In the genomic region with DNA sequence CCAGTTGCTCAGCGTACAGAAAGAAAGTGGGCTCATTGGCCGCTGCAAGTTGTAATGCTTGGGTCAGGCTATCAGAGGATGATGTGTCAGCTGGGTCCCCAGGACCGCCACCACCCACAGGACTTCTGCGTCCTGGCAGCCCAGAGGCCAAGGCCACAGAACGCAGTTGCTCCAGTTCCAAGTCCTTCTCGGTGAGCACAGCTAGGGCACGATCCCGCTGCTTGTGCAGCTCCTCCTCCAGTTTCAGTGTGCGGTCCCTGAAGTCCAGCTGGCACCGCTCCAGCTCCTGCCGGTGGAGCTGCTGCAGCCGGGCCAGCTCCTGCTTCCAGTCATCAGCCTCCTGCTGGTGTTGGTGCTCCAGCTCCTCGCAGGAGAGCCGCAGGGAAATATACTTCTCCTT, we compare ENCODE assay signal across 17 cellular contexts. TPM values are rescaled to one million over a fixed set of nuclear protein-coding genes. Genes with fewer than 3 reads are reported as not detected.
DNase-seq lines count a peak whose midpoint lies in the region; ATAC-seq lines count a peak whose summit lies in the region.
"Had no signal": no experiment of that assay in that cellular context is flagged by ENCODE, and none has a peak within 500 bp of the region (broad histone marks: within the 10 kb centered on the region; RNA-seq: fewer than 3 reads in every experiment).

No MANE protein-coding gene starts in this region.

- H3K27ac Mint-ChIP-seq in stimulated activated effector memory CD8-positive, alpha-beta T cell treated with anti-CD3 and anti-CD28 coated beads, Interleukin-12 subunit alpha, Interleukin-12 subunit beta, amount 100 ng/mL, for 72 hours, result peak overlapping the region; percentile 93
- H3K27ac Mint-ChIP-seq: activated CD4-positive, alpha-beta T cell treated with anti-CD3 and anti-CD28 coated beads, Interleukin-2, amount 10 ng/mL, durations not matched to agents 7 days and 5 days; activated T-helper 1 cell treated with anti-CD3 and anti-CD28 coated beads, Interleukin-12 subunit alpha, Interleukin-12 subunit beta, Interleukin-2, Interleukin-4 antibody, amounts not matched to agents 30 ng/mL and 10 ng/mL and 1 ng/mL, durations not matched to agents 14 hours and 24 hours and 36 hours; GM23338 had no signal

- H3K36me3 Mint-ChIP-seq in stimulated activated effector memory CD8-positive, alpha-beta T cell treated with anti-CD3 and anti-CD28 coated beads, Interleukin-12 subunit alpha, Interleukin-12 subunit beta, amount 100 ng/mL, for 72 hours, result peaks cover 42% of the 10 kb centered on the region

- no peak for ATAC-seq in stimulated activated effector memory CD8-positive, alpha-beta T cell treated with anti-CD3 and anti-CD28 coated beads, Interleukin-12 subunit alpha, Interleukin-12 subunit beta, amount 100 ng/mL, for 72 hours
- ATAC-seq: GM23338 had no signal

- DNase-seq in DMS 273 (lab: John Stamatoyannopoulos, UW; ENCODE audit: unreplicated experiment), result peak; percentile 65
- DNase-seq in DMS 273 treated with DMSO at 0.1 percent for 48 hours (lab: John Stamatoyannopoulos, UW), result no peak
- peak; percentile 38 for DNase-seq in brain pericyte (ENCODE audit: low read depth, low spot score)
- peak; percentile 23 for DNase-seq in iris pigment epithelial cell (ENCODE audit: low read depth)
- DNase-seq in stimulated activated effector memory CD8-positive, alpha-beta T cell treated with anti-CD3 and anti-CD28 coated beads, Interleukin-12 subunit alpha, Interleukin-12 subunit beta, amount 100 ng/mL, for 72 hours (ENCODE audit: low spot score in 2 of 2), result no peak
- no peak for DNase-seq in kidney tubule cell (ENCODE audit: low spot score)
- DNase-seq in activated effector memory CD4-positive, alpha-beta T cell treated with anti-CD3 and anti-CD28 coated beads, Interleukin-2, amount 50 U/mL, for 16 hours, result no peak
- no peak for DNase-seq in mesenteric fat pad (ENCODE audit: low spot score)
- DNase-seq: activated CD4-positive, alpha-beta T cell treated with anti-CD3 and anti-CD28 coated beads, Interleukin-2, amount 10 ng/mL, durations not matched to agents 7 days and 5 days; KG1; mesendoderm; NCI-H146; NCI-H748 treated with DMSO at 0.1 percent for 48 hours; stimulated activated naive CD4-positive, alpha-beta T cell; T-helper 9 cell had no signal

- H3K4me1 Mint-ChIP-seq in stimulated activated effector memory CD8-positive, alpha-beta T cell treated with anti-CD3 and anti-CD28 coated beads, Interleukin-12 subunit alpha, Interleukin-12 subunit beta, amount 100 ng/mL, for 72 hours, result peaks cover 67% of the 10 kb centered on the region

- H3K9me3 Mint-ChIP-seq in stimulated activated effector memory CD8-positive, alpha-beta T cell treated with anti-CD3 and anti-CD28 coated beads, Interleukin-12 subunit alpha, Interleukin-12 subunit beta, amount 100 ng/mL, for 72 hours, result no peaks in the 10 kb centered on the region
- H3K9me3 Mint-ChIP-seq: activated CD4-positive, alpha-beta T cell treated with anti-CD3 and anti-CD28 coated beads, Interleukin-2, amount 10 ng/mL, durations not matched to agents 7 days and 5 days; activated T-helper 1 cell treated with anti-CD3 and anti-CD28 coated beads, Interleukin-12 subunit alpha, Interleukin-12 subunit beta, Interleukin-2, Interleukin-4 antibody, amounts not matched to agents 30 ng/mL and 10 ng/mL and 1 ng/mL, durations not matched to agents 14 hours and 24 hours and 36 hours; GM23338 had no signal

- no peak overlapping the region for H3K4me3 Mint-ChIP-seq in stimulated activated effector memory CD8-positive, alpha-beta T cell treated with anti-CD3 and anti-CD28 coated beads, Interleukin-12 subunit alpha, Interleukin-12 subunit beta, amount 100 ng/mL, for 72 hours
- H3K4me3 Mint-ChIP-seq: activated CD4-positive, alpha-beta T cell treated with anti-CD3 and anti-CD28 coated beads, Interleukin-2, amount 10 ng/mL, durations not matched to agents 7 days and 5 days; GM23338 had no signal

RNA-seq across cellular contexts. Expression of gene GCC1, which starts 3.0 kb away (rescaled TPM):
- 16.4 TPM for total RNA-seq in mesenteric fat pad

RNA-seq across cellular contexts. Expression of gene ARF5, which starts 5.8 kb away (rescaled TPM):
- total RNA-seq in mesenteric fat pad, result 96.2 TPM

RNA-seq across cellular contexts. Expression of gene FSCN3, which starts 11.2 kb away (rescaled TPM):
- total RNA-seq in mesenteric fat pad, result 0.39 TPM

RNA-seq across cellular contexts. Expression of gene PAX4, which starts 35.6 kb away (rescaled TPM):
- not detected for total RNA-seq in mesenteric fat pad
- total RNA-seq: activated CD4-positive, alpha-beta T cell treated with anti-CD3 and anti-CD28 coated beads, Interleukin-2, amount 10 ng/mL, durations not matched to agents 7 days and 5 days; activated T-helper 1 cell treated with anti-CD3 and anti-CD28 coated beads, Interleukin-12 subunit alpha, Interleukin-12 subunit beta, Interleukin-2, Interleukin-4 antibody, amounts not matched to agents 30 ng/mL and 10 ng/mL and 1 ng/mL, durations not matched to agents 14 hours and 24 hours and 36 hours; GM23338 had no signal

Comparison
In these comparisons a context has a peak if more than half of its experiments do, and no peak if none do; other contexts are left out.
1. DNase-seq: peak in DMS 273 (single experiment), brain pericyte (single experiment) and iris pigment epithelial cell (single experiment); none in DMS 273 treated with DMSO at 0.1 percent for 48 hours (single experiment), stimulated activated effector memory CD8-positive, alpha-beta T cell treated with anti-CD3 and anti-CD28 coated beads, Interleukin-12 subunit alpha, Interleukin-12 subunit beta, amount 100 ng/mL, for 72 hours (0 of 2), kidney tubule cell (single experiment), activated effector memory CD4-positive, alpha-beta T cell treated with anti-CD3 and anti-CD28 coated beads, Interleukin-2, amount 50 U/mL, for 16 hours (single experiment) and mesenteric fat pad (single experiment).